ENCODE assay signal across 27 cellular contexts in the genomic region with DNA sequence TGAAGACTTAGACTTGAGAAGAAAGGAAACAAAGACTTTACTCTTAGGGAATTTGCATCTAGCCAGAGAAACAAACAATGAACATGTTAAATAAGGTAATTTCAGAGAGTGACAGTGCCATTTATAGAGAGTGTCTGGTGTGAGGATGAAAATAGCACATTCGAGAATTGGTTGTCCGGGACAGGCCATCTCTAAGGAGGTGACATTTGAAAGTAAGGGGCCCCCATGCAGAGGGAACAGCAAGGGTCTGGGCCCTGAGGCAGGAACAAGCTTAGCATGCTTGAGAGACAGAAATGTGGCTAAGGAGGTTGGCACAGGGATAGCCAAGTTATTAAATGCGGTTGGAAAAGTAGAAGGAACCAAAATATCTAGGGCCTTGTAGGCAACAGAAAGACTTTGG.
"Had no signal": no experiment of that assay in that cellular context is flagged by ENCODE, and none has a peak within 500 bp of the region (broad histone marks: within the 10 kb centered on the region; RNA-seq: fewer than 3 reads in every experiment).

No MANE protein-coding gene starts in this region.

- H3K4me3 ChIP-seq: ascending aorta, esophagus muscularis mucosa, gastrocnemius medialis, heart right ventricle, hepatocyte had no signal

- H2AFZ ChIP-seq: hepatocyte had no signal

- H3K27me3 Mint-ChIP-seq: activated CD4-positive, alpha-beta memory T cell treated with anti-CD3 and anti-CD28 coated beads, Interleukin-2, amount 10 ng/mL, durations not matched to agents 7 days and 5 days; activated CD4-positive, alpha-beta T cell treated with anti-CD3 and anti-CD28 coated beads, Interleukin-2, amount 10 ng/mL, durations not matched to agents 7 days and 5 days; activated naive CD4-positive, alpha-beta T cell treated with anti-CD3 and anti-CD28 coated beads, Interleukin-2, amount 10 ng/mL, durations not matched to agents 7 days and 5 days; activated naive CD8-positive, alpha-beta T cell treated with anti-CD3 and anti-CD28 coated beads, Interleukin-2, amount 10 ng/mL, durations not matched to agents 7 days and 5 days; activated T-cell treated with anti-CD3 and anti-CD28 coated beads, Interleukin-2, amount 50 U/mL, for 24 hours; effector memory CD8-positive, alpha-beta T cell had no signal

- DNase-seq: activated CD4-positive, alpha-beta memory T cell treated with anti-CD3 and anti-CD28 coated beads, Interleukin-2, amount 10 ng/mL, durations not matched to agents 7 days and 5 days; activated CD4-positive, alpha-beta T cell treated with anti-CD3 and anti-CD28 coated beads for 1 hour; activated CD4-positive, alpha-beta T cell treated with anti-CD3 and anti-CD28 coated beads for 4 hours; activated CD4-positive, alpha-beta T cell treated with anti-CD3 and anti-CD28 coated beads, Interleukin-2, amount 10 ng/mL, durations not matched to agents 7 days and 5 days; activated CD4-positive, alpha-beta T cell treated with anti-CD3 and anti-CD28 coated beads, Interleukin-2, amount 50 U/mL, for 4 hours; activated CD8-positive, alpha-beta memory T cell treated with anti-CD3 and anti-CD28 coated beads, Interleukin-2, amount 50 U/mL, for 48 hours; activated gamma-delta T cell; activated naive CD4-positive, alpha-beta T cell; activated naive CD4-positive, alpha-beta T cell treated with anti-CD3 and anti-CD28 coated beads, Interleukin-2, amount 10 ng/mL, durations not matched to agents 7 days and 5 days; activated naive CD8-positive, alpha-beta T cell treated with anti-CD3 and anti-CD28 coated beads, Interleukin-2, amount 10 ng/mL, durations not matched to agents 7 days and 5 days; activated T-cell treated with anti-CD3 and anti-CD28 coated beads for 4 hours; activated T-cell treated with anti-CD3 and anti-CD28 coated beads, Interleukin-2, amount 50 U/mL, for 24 hours; activated T-cell treated with anti-CD3 and anti-CD28 coated beads, Interleukin-2, amount 50 U/mL, for 72 hours; caudate nucleus; cortex of kidney; dermis blood vessel endothelial cell; effector CD4-positive, alpha-beta T cell; effector memory CD8-positive, alpha-beta T cell; erythroblast; foreskin keratinocyte; gastrocnemius medialis; heart right ventricle; T-helper 2 cell had no signal

- H3K4me3 Mint-ChIP-seq: activated CD4-positive, alpha-beta memory T cell treated with anti-CD3 and anti-CD28 coated beads, Interleukin-2, amount 10 ng/mL, durations not matched to agents 7 days and 5 days; activated CD4-positive, alpha-beta T cell treated with anti-CD3 and anti-CD28 coated beads, Interleukin-2, amount 10 ng/mL, durations not matched to agents 7 days and 5 days; activated naive CD4-positive, alpha-beta T cell treated with anti-CD3 and anti-CD28 coated beads, Interleukin-2, amount 10 ng/mL, durations not matched to agents 7 days and 5 days; activated naive CD8-positive, alpha-beta T cell treated with anti-CD3 and anti-CD28 coated beads, Interleukin-2, amount 10 ng/mL, durations not matched to agents 7 days and 5 days; activated T-cell treated with anti-CD3 and anti-CD28 coated beads, Interleukin-2, amount 50 U/mL, for 24 hours; activated T-cell treated with anti-CD3 and anti-CD28 coated beads, Interleukin-2, amount 50 U/mL, for 72 hours; effector memory CD8-positive, alpha-beta T cell had no signal

- H3K9me3 Mint-ChIP-seq: activated CD4-positive, alpha-beta memory T cell treated with anti-CD3 and anti-CD28 coated beads, Interleukin-2, amount 10 ng/mL, durations not matched to agents 7 days and 5 days; activated CD4-positive, alpha-beta T cell treated with anti-CD3 and anti-CD28 coated beads, Interleukin-2, amount 10 ng/mL, durations not matched to agents 7 days and 5 days; activated naive CD4-positive, alpha-beta T cell treated with anti-CD3 and anti-CD28 coated beads, Interleukin-2, amount 10 ng/mL, durations not matched to agents 7 days and 5 days; activated naive CD4-positive, alpha-beta T cell treated with anti-CD3 and anti-CD28 coated beads, Interleukin-2, amount 50 U/mL, for 72 hours; activated naive CD8-positive, alpha-beta T cell treated with anti-CD3 and anti-CD28 coated beads, Interleukin-2, amount 10 ng/mL, durations not matched to agents 7 days and 5 days; activated T-cell treated with anti-CD3 and anti-CD28 coated beads, Interleukin-2, amount 50 U/mL, for 24 hours; activated T-cell treated with anti-CD3 and anti-CD28 coated beads, Interleukin-2, amount 50 U/mL, for 72 hours; effector memory CD8-positive, alpha-beta T cell had no signal

- H3K4me2 ChIP-seq: hepatocyte had no signal

- H3K27me3 ChIP-seq: ascending aorta, esophagus muscularis mucosa, gastrocnemius medialis, heart right ventricle, hepatocyte had no signal

- H3K4me1 ChIP-seq: ascending aorta, esophagus muscularis mucosa, foreskin keratinocyte, gastrocnemius medialis, heart right ventricle had no signal

- H3K36me3 ChIP-seq: ascending aorta, esophagus muscularis mucosa, gastrocnemius medialis, heart right ventricle had no signal

- H3K79me2 ChIP-seq: hepatocyte had no signal

- H3K27ac Mint-ChIP-seq: activated CD4-positive, alpha-beta memory T cell treated with anti-CD3 and anti-CD28 coated beads, Interleukin-2, amount 10 ng/mL, durations not matched to agents 7 days and 5 days; activated CD4-positive, alpha-beta T cell treated with anti-CD3 and anti-CD28 coated beads, Interleukin-2, amount 10 ng/mL, durations not matched to agents 7 days and 5 days; activated naive CD4-positive, alpha-beta T cell treated with anti-CD3 and anti-CD28 coated beads, Interleukin-2, amount 10 ng/mL, durations not matched to agents 7 days and 5 days; activated naive CD4-positive, alpha-beta T cell treated with anti-CD3 and anti-CD28 coated beads, Interleukin-2, amount 50 U/mL, for 72 hours; activated naive CD8-positive, alpha-beta T cell treated with anti-CD3 and anti-CD28 coated beads, Interleukin-2, amount 10 ng/mL, durations not matched to agents 7 days and 5 days; activated T-cell treated with anti-CD3 and anti-CD28 coated beads, Interleukin-2, amount 50 U/mL, for 24 hours; activated T-cell treated with anti-CD3 and anti-CD28 coated beads, Interleukin-2, amount 50 U/mL, for 72 hours; effector memory CD8-positive, alpha-beta T cell had no signal

- ATAC-seq: activated naive CD4-positive, alpha-beta T cell treated with anti-CD3 and anti-CD28 coated beads, Interleukin-2, amount 50 U/mL, for 72 hours; activated T-cell treated with anti-CD3 and anti-CD28 coated beads, Interleukin-2, amount 50 U/mL, for 72 hours; effector memory CD8-positive, alpha-beta T cell; foreskin keratinocyte; gastrocnemius medialis; heart right ventricle had no signal

- H3K27ac ChIP-seq: ascending aorta, esophagus muscularis mucosa, foreskin keratinocyte, gastrocnemius medialis, heart right ventricle, hepatocyte had no signal

- H3K9me3 ChIP-seq: ascending aorta, esophagus muscularis mucosa, gastrocnemius medialis, heart right ventricle had no signal

- H3K4me1 Mint-ChIP-seq: activated CD4-positive, alpha-beta memory T cell treated with anti-CD3 and anti-CD28 coated beads, Interleukin-2, amount 10 ng/mL, durations not matched to agents 7 days and 5 days; activated CD4-positive, alpha-beta T cell treated with anti-CD3 and anti-CD28 coated beads, Interleukin-2, amount 10 ng/mL, durations not matched to agents 7 days and 5 days; activated naive CD4-positive, alpha-beta T cell treated with anti-CD3 and anti-CD28 coated beads, Interleukin-2, amount 10 ng/mL, durations not matched to agents 7 days and 5 days; activated naive CD8-positive, alpha-beta T cell treated with anti-CD3 and anti-CD28 coated beads, Interleukin-2, amount 10 ng/mL, durations not matched to agents 7 days and 5 days had no signal

- H3K36me3 Mint-ChIP-seq: activated naive CD4-positive, alpha-beta T cell treated with anti-CD3 and anti-CD28 coated beads, Interleukin-2, amount 10 ng/mL, durations not matched to agents 7 days and 5 days; activated naive CD4-positive, alpha-beta T cell treated with anti-CD3 and anti-CD28 coated beads, Interleukin-2, amount 50 U/mL, for 72 hours had no signal
